In the genomic region with DNA sequence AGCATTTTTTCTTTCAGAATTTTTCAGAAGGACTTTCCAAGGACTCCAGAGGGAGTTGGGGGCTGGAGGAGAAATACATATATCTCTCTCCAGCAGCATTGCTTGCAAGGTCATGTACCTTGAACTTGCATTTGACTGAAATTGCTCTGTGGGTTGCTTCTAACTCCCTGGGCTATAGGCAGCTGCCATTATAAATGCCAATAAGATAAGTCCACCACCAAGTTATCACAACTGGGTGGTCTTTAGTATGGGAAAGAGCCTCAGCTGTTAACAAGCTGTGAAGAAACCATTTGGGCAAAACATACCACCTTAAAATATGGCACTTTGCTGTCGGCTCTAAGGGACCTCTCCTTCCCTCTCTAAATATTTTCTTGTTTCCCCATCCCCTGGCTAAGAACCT, we compare ENCODE assay signal across 19 cellular contexts. TPM values are rescaled to one million over a fixed set of nuclear protein-coding genes. Genes with fewer than 3 reads are reported as not detected.
DNase-seq lines count a peak whose midpoint lies in the region; TF ChIP-seq lines count a peak whose summit lies in the region.
"Had no signal": no experiment of that assay in that cellular context is flagged by ENCODE, and none has a peak within 500 bp of the region (broad histone marks: within the 10 kb centered on the region; RNA-seq: fewer than 3 reads in every experiment).

No MANE protein-coding gene starts in this region.

- H2BK120ac ChIP-seq in mesendoderm (ENCODE audit: low read depth, low read length) = no peak overlapping the region

- peaks cover 9% of the 10 kb centered on the region for H3K4me1 ChIP-seq in HUES48 (ENCODE audit: control insufficient read depth, insufficient read depth, low read length)
- H3K4me1 ChIP-seq in SJCRH30 = peaks cover 24% of the 10 kb centered on the region
- H3K4me1 ChIP-seq in mesendoderm (ENCODE audit: control insufficient read depth, low read depth, low read length) = peaks cover 6% of the 10 kb centered on the region
- peaks cover 12% of the 10 kb centered on the region; the same call in 1 of the 2 replicates for H3K4me1 ChIP-seq in PC-9 (replicated peaks; ENCODE audit: insufficient read depth)
- H3K4me1 ChIP-seq: A549, BE2C had no signal

- intact Hi-C loops in PC-9 (cut with micrococcal nuclease; ENCODE audit: unreplicated experiment) = no loop called here

- 0 out of 2 replicates have a peak, but pooled peaks cover 4% of the 10 kb centered on the region for H3F3A ChIP-seq in PC-9 (ENCODE audit: insufficient read depth, low read depth)

- H3K56ac ChIP-seq in mesendoderm (ENCODE audit: low read length) = no peak overlapping the region

- peak overlapping the region; percentile 18 for H3K18ac ChIP-seq in mesendoderm (ENCODE audit: low read length)

- H3K27ac ChIP-seq in HUES48 (ENCODE audit: low read depth, low read length) (peak overlapping the region; percentile 91), SJCRH30 (peak overlapping the region; percentile 97), mesendoderm (ENCODE audit: low read depth, low read length) (no peak overlapping the region), PC-9 (no peak overlapping the region)
- H3K27ac ChIP-seq: A549; BLaER1 treated with 17β-estradiol and CSF1 and Interleukin-3, amounts not matched to agents 10 nM and 100 nM; GM23248 had no signal

- no peak overlapping the region for H2AK5ac ChIP-seq in mesendoderm (ENCODE audit: low read length)

- H3K79me1 ChIP-seq in mesendoderm (ENCODE audit: low read length) = no peaks in the 10 kb centered on the region

- CTCF ChIA-PET in PC-9 (lab: Charles Lee) = no interaction called here

- DNase-seq in SJCRH30 (peak; percentile 78 to 86), mesendoderm (peak; percentile 39), NOMO-1 treated with DMSO at 0.1 percent for 48 hours (lab: John Stamatoyannopoulos, UW; ENCODE audit: unreplicated experiment) (no peak), PC-9 (no peak), NCI-H446 treated with DMSO at 0.1 percent for 48 hours (lab: John Stamatoyannopoulos, UW) (no peak)
- DNase-seq in stimulated activated CD4-positive, alpha-beta T cell treated with anti-CD3 and anti-CD28 coated beads, Interleukin-4, amount 100 ng/mL, for 4 hours = no peak
- DNase-seq: 8988T; ACHN; BE2C; CD4-positive, alpha-beta T cell; CD8-positive, alpha-beta memory T cell; DMS 273 treated with DMSO at 0.1 percent for 48 hours; DMS79; EL; GM23248 had no signal

- BruUV-seq in PC-9 (replicated peaks; lab: Mats Ljungman, UMichigan) = no TSS peak

- H3K27me3 ChIP-seq in HUES48 (ENCODE audit: control insufficient read depth, insufficient read depth, low read length) (peaks cover 64% of the 10 kb centered on the region), SJCRH30 (no peaks in the 10 kb centered on the region), mesendoderm (ENCODE audit: insufficient read depth, low read length, poor library complexity) (no peaks in the 10 kb centered on the region), PC-9 (ENCODE audit: insufficient read depth, low read depth) (no peaks in the 10 kb centered on the region)
- H3K27me3 ChIP-seq: BE2C; BLaER1 treated with 17β-estradiol and CSF1 and Interleukin-3, amounts not matched to agents 10 nM and 100 nM had no signal

- no peak overlapping the region for H3K4ac ChIP-seq in mesendoderm (ENCODE audit: low read depth, low read length)

- POLR2A ChIA-PET in PC-9 (lab: Charles Lee; ENCODE audit: unreplicated experiment) = no interaction called here

- TF ChIP-seq CTCF in PC-9 (conservative IDR thresholded peaks at IDR 0.05) = no peak

- no peak overlapping the region for H3K4me2 ChIP-seq in mesendoderm (ENCODE audit: low read length)
- no peak overlapping the region for H3K4me2 ChIP-seq in PC-9
- H3K4me2 ChIP-seq: A549 had no signal

- H3K36me3 ChIP-seq in HUES48 (ENCODE audit: control insufficient read depth, insufficient read depth, low read length) = no peaks in the 10 kb centered on the region
- H3K36me3 ChIP-seq in SJCRH30 = no peaks in the 10 kb centered on the region
- no peaks in the 10 kb centered on the region for H3K36me3 ChIP-seq in mesendoderm (ENCODE audit: control insufficient read depth, insufficient read depth, low read length)
- no peaks in the 10 kb centered on the region for H3K36me3 ChIP-seq in PC-9 (ENCODE audit: low read depth)
- H3K36me3 ChIP-seq: BE2C; BLaER1 treated with 17β-estradiol and CSF1 and Interleukin-3, amounts not matched to agents 10 nM and 100 nM had no signal

- no peak overlapping the region for H3K4me3 ChIP-seq in HUES48 (ENCODE audit: low read depth, low read length)
- H3K4me3 ChIP-seq in SJCRH30 = peak overlapping the region; percentile 41
- no peak overlapping the region for H3K4me3 ChIP-seq in mesendoderm (ENCODE audit: low read length)
- H3K4me3 ChIP-seq in PC-9 = no peak overlapping the region
- H3K4me3 ChIP-seq: A549; BLaER1 treated with 17β-estradiol and CSF1 and Interleukin-3, amounts not matched to agents 10 nM and 100 nM; GM12878; GM23248 had no signal

- no peak overlapping the region for H4K8ac ChIP-seq in mesendoderm (ENCODE audit: low read depth, low read length)

- H4K20me1 ChIP-seq in PC-9 (ENCODE audit: insufficient read depth) = no peaks in the 10 kb centered on the region
- H4K20me1 ChIP-seq: BLaER1 treated with 17β-estradiol and CSF1 and Interleukin-3, amounts not matched to agents 10 nM and 100 nM had no signal

- WGBS in mesendoderm (ENCODE audit: extremely low coverage, insufficient coverage, low lambda C conversion rate) = no CpG with 5 or more reads among the region's 1 CpG

- H3K9me2 ChIP-seq in PC-9 (ENCODE audit: insufficient read depth) = no peaks in the 10 kb centered on the region

- H3K79me2 ChIP-seq in mesendoderm (ENCODE audit: control insufficient read depth, insufficient read depth, low read length) = no peaks in the 10 kb centered on the region
- no peaks in the 10 kb centered on the region for H3K79me2 ChIP-seq in PC-9 (ENCODE audit: low read depth)

- H3K23ac ChIP-seq in mesendoderm (ENCODE audit: low read length) = no peak overlapping the region

- H3K9ac ChIP-seq in HUES48 (ENCODE audit: low read depth, low read length) = no peak overlapping the region
- no peak overlapping the region for H3K9ac ChIP-seq in mesendoderm (ENCODE audit: low read length)
- H3K9ac ChIP-seq: BLaER1 treated with 17β-estradiol and CSF1 and Interleukin-3, amounts not matched to agents 10 nM and 100 nM; GM23248 had no signal

- no peak overlapping the region for H2AFZ ChIP-seq in PC-9
- H2AFZ ChIP-seq: GM23248 had no signal

- H3K9me3 ChIP-seq in HUES48 (ENCODE audit: control insufficient read depth, insufficient read depth, low read length) (no peaks in the 10 kb centered on the region), SJCRH30 (replicated peaks) (no peaks in the 10 kb centered on the region), PC-9 (ENCODE audit: insufficient read depth, low read depth) (no peaks in the 10 kb centered on the region)
- H3K9me3 ChIP-seq: A549; BE2C; BLaER1 treated with 17β-estradiol and CSF1 and Interleukin-3, amounts not matched to agents 10 nM and 100 nM had no signal

- H2BK15ac ChIP-seq in mesendoderm (replicated peaks; ENCODE audit: low read depth) = no peak overlapping the region

- H2BK5ac ChIP-seq in mesendoderm (ENCODE audit: low read length) = no peak overlapping the region

- H4K5ac ChIP-seq in mesendoderm (ENCODE audit: low read length) = no peak overlapping the region

RNA-seq across cellular contexts. Expression of a gene that starts 20.9 kb away (rescaled TPM):
- total RNA-seq in SJCRH30 (2014; rRNA removed; shearing (Covaris generic)) = 23.6 and 24.6 TPM in 2 replicates
- 91.4 TPM for polyA plus RNA-seq in mesendoderm (2013, experiment 1 of 2)
- polyA plus RNA-seq in mesendoderm (2013, experiment 2 of 2) = 86.1 TPM
- total RNA-seq in PC-9 (2021) = 47.0 and 54.0 TPM in 2 replicates

Comparison
In these comparisons a context has a peak if more than half of its experiments do, and no peak if none do; other contexts are left out.
1. H3K27ac ChIP-seq: peak in HUES48 (single experiment) and SJCRH30 (single experiment); none in mesendoderm (single experiment) and PC-9 (single experiment).
2. DNase-seq: peak in SJCRH30 (2 of 2) and mesendoderm (single experiment); none in stimulated activated CD4-positive, alpha-beta T cell treated with anti-CD3 and anti-CD28 coated beads, Interleukin-4, amount 100 ng/mL, for 4 hours (0 of 2), NOMO-1 treated with DMSO at 0.1 percent for 48 hours (single experiment), PC-9 (0 of 2) and NCI-H446 treated with DMSO at 0.1 percent for 48 hours (single experiment).